30 cellular contexts compared by ENCODE assay signal in genomic region chr3:4686619-4687018, GRCh38.
"Had no signal": no experiment of that assay in that cellular context is flagged by ENCODE, and none has a peak within 500 bp of the region (broad histone marks: within the 10 kb centered on the region; RNA-seq: fewer than 3 reads in every experiment).

No MANE protein-coding gene starts in this region.

- H3K27ac Mint-ChIP-seq: activated CD4-positive, alpha-beta memory T cell treated with anti-CD3 and anti-CD28 coated beads for 36 hours; activated CD4-positive, alpha-beta T cell treated with anti-CD3 and anti-CD28 coated beads, Interleukin-2, amount 10 ng/mL, durations not matched to agents 24 days and 14 days; activated naive CD4-positive, alpha-beta T cell treated with anti-CD3 and anti-CD28 coated beads, Interleukin-2, amount 50 U/mL, for 24 hours; activated naive CD8-positive, alpha-beta T cell treated with anti-CD3 and anti-CD28 coated beads, Interleukin-2, amount 50 U/mL, for 24 hours; activated T-helper 2 cell treated with anti-CD3 and anti-CD28 coated beads, Interferon-gamma antibody, Interleukin-2, Interleukin-4, amounts not matched to agents 10 μg/mL and 5 μg/mL and 100 μg/mL, durations not matched to agents 14 hours and 24 hours and 36 hours; natural killer cell treated with Interleukin-12 subunit alpha and Interleukin-12 subunit beta and Interleukin-15 and Interleukin-18, amount 100 ng/mL, for 72 hours; stimulated activated effector memory CD8-positive, alpha-beta T cell treated with anti-CD3 and anti-CD28 coated beads, Interleukin-12 subunit alpha, Interleukin-12 subunit beta, amount 100 ng/mL, for 72 hours; stimulated activated naive CD8-positive, alpha-beta T cell treated with anti-CD3 and anti-CD28 coated beads, Interleukin-15, amount 100 ng/mL, for 72 hours; T-helper 1 cell treated with Interleukin-12 subunit alpha and Interleukin-12 subunit beta and Interleukin-4 antibody, amounts not matched to agents 30 μg/mL and 1 μg/mL, for 36 hours had no signal

- H3K9me3 Mint-ChIP-seq: activated CD4-positive, alpha-beta T cell treated with anti-CD3 and anti-CD28 coated beads, Interleukin-2, amount 10 ng/mL, durations not matched to agents 24 days and 14 days; activated naive CD4-positive, alpha-beta T cell treated with anti-CD3 and anti-CD28 coated beads, Interleukin-2, amount 50 U/mL, for 24 hours; activated naive CD8-positive, alpha-beta T cell treated with anti-CD3 and anti-CD28 coated beads, Interleukin-2, amount 50 U/mL, for 24 hours; natural killer cell treated with Interleukin-12 subunit alpha and Interleukin-12 subunit beta and Interleukin-15 and Interleukin-18, amount 100 ng/mL, for 72 hours; stimulated activated effector memory CD8-positive, alpha-beta T cell treated with anti-CD3 and anti-CD28 coated beads, Interleukin-12 subunit alpha, Interleukin-12 subunit beta, amount 100 ng/mL, for 72 hours had no signal

- H3K27ac ChIP-seq: cardiac muscle cell, colonic mucosa, epithelial cell of prostate, esophagus squamous epithelium, heart right ventricle, left ventricle myocardium inferior, psoas muscle, sigmoid colon, thyroid gland, vagina had no signal

- ATAC-seq: activated naive CD8-positive, alpha-beta T cell treated with anti-CD3 and anti-CD28 coated beads, Interleukin-2, amount 50 U/mL, for 24 hours; heart right ventricle; natural killer cell treated with Interleukin-12 subunit alpha and Interleukin-12 subunit beta and Interleukin-15 and Interleukin-18, amount 100 ng/mL, for 72 hours; psoas muscle; stimulated activated effector memory CD8-positive, alpha-beta T cell treated with anti-CD3 and anti-CD28 coated beads, Interleukin-12 subunit alpha, Interleukin-12 subunit beta, amount 100 ng/mL, for 72 hours; stimulated activated naive CD8-positive, alpha-beta T cell treated with anti-CD3 and anti-CD28 coated beads, Interleukin-15, amount 100 ng/mL, for 72 hours had no signal

- H3K36me3 ChIP-seq: colonic mucosa had no signal

- H3K4me1 ChIP-seq: colonic mucosa, esophagus squamous epithelium, heart right ventricle, psoas muscle, sigmoid colon, thyroid gland, vagina had no signal

- H3K9me3 ChIP-seq: body of pancreas, colonic mucosa, psoas muscle, sigmoid colon, SK-N-SH, thyroid gland, vagina had no signal

- DNase-seq: activated CD4-positive, alpha-beta memory T cell treated with anti-CD3 and anti-CD28 coated beads for 36 hours; activated CD4-positive, alpha-beta T cell treated with anti-CD3 and anti-CD28 coated beads, Interleukin-2, amount 10 ng/mL, durations not matched to agents 24 days and 14 days; activated CD4-positive, CD25-positive, alpha-beta regulatory T cell treated with anti-CD3 and anti-CD28 coated beads, Interleukin-2, amount 50 U/mL, for 72 hours; activated naive CD8-positive, alpha-beta T cell treated with anti-CD3 and anti-CD28 coated beads, Interleukin-2, amount 50 U/mL, for 24 hours; activated T-cell treated with anti-CD3 and anti-CD28 coated beads, Interleukin-2, amount 50 U/mL, for 48 hours; cerebellar nuclear complex; colonic mucosa; effector CD8-positive, alpha-beta T cell; esophagus squamous epithelium; heart right ventricle; left ventricle myocardium inferior; midbrain; psoas muscle; sigmoid colon; SK-N-SH; small intestine; stimulated activated CD4-positive, alpha-beta T cell treated with anti-CD3 and anti-CD28 coated beads, Interleukin-4, amount 100 ng/mL, for 24 hours; stimulated activated naive CD8-positive, alpha-beta T cell treated with anti-CD3 and anti-CD28 coated beads, Interleukin-15, amount 100 ng/mL, for 72 hours; SW 1271; T-helper 9 cell; thyroid gland had no signal

- H3K9ac ChIP-seq: SK-N-SH had no signal

- H3K27me3 ChIP-seq: body of pancreas, cardiac muscle cell, colonic mucosa, esophagus squamous epithelium, heart right ventricle, sigmoid colon, thyroid gland, vagina had no signal

- H3K4me1 Mint-ChIP-seq: activated naive CD4-positive, alpha-beta T cell treated with anti-CD3 and anti-CD28 coated beads, Interleukin-2, amount 50 U/mL, for 24 hours; activated naive CD8-positive, alpha-beta T cell treated with anti-CD3 and anti-CD28 coated beads, Interleukin-2, amount 50 U/mL, for 24 hours; stimulated activated effector memory CD8-positive, alpha-beta T cell treated with anti-CD3 and anti-CD28 coated beads, Interleukin-12 subunit alpha, Interleukin-12 subunit beta, amount 100 ng/mL, for 72 hours; stimulated activated naive CD8-positive, alpha-beta T cell treated with anti-CD3 and anti-CD28 coated beads, Interleukin-15, amount 100 ng/mL, for 72 hours had no signal

- H3K4me3 Mint-ChIP-seq: activated CD4-positive, alpha-beta memory T cell treated with anti-CD3 and anti-CD28 coated beads for 36 hours; activated CD4-positive, alpha-beta T cell treated with anti-CD3 and anti-CD28 coated beads, Interleukin-2, amount 10 ng/mL, durations not matched to agents 24 days and 14 days; activated naive CD4-positive, alpha-beta T cell treated with anti-CD3 and anti-CD28 coated beads, Interleukin-2, amount 50 U/mL, for 24 hours; activated naive CD8-positive, alpha-beta T cell treated with anti-CD3 and anti-CD28 coated beads, Interleukin-2, amount 50 U/mL, for 24 hours; natural killer cell treated with Interleukin-12 subunit alpha and Interleukin-12 subunit beta and Interleukin-15 and Interleukin-18, amount 100 ng/mL, for 72 hours; stimulated activated effector memory CD8-positive, alpha-beta T cell treated with anti-CD3 and anti-CD28 coated beads, Interleukin-12 subunit alpha, Interleukin-12 subunit beta, amount 100 ng/mL, for 72 hours; stimulated activated naive CD8-positive, alpha-beta T cell treated with anti-CD3 and anti-CD28 coated beads, Interleukin-15, amount 100 ng/mL, for 72 hours; T-helper 1 cell treated with Interleukin-12 subunit alpha and Interleukin-12 subunit beta and Interleukin-4 antibody, amounts not matched to agents 30 μg/mL and 1 μg/mL, for 36 hours had no signal

- H3K27me3 Mint-ChIP-seq: activated CD4-positive, alpha-beta memory T cell treated with anti-CD3 and anti-CD28 coated beads for 36 hours; activated CD4-positive, alpha-beta T cell treated with anti-CD3 and anti-CD28 coated beads, Interleukin-2, amount 10 ng/mL, durations not matched to agents 24 days and 14 days; activated naive CD4-positive, alpha-beta T cell treated with anti-CD3 and anti-CD28 coated beads, Interleukin-2, amount 50 U/mL, for 24 hours; activated naive CD8-positive, alpha-beta T cell treated with anti-CD3 and anti-CD28 coated beads, Interleukin-2, amount 50 U/mL, for 24 hours; natural killer cell treated with Interleukin-12 subunit alpha and Interleukin-12 subunit beta and Interleukin-15 and Interleukin-18, amount 100 ng/mL, for 72 hours; stimulated activated naive CD8-positive, alpha-beta T cell treated with anti-CD3 and anti-CD28 coated beads, Interleukin-15, amount 100 ng/mL, for 72 hours had no signal

- H3K4me3 ChIP-seq: body of pancreas, cardiac muscle cell, colonic mucosa, esophagus squamous epithelium, heart right ventricle, left ventricle myocardium inferior, psoas muscle, sigmoid colon, thyroid gland, vagina had no signal
